ENCODE assay signal across 15 cellular contexts in the genomic region with DNA sequence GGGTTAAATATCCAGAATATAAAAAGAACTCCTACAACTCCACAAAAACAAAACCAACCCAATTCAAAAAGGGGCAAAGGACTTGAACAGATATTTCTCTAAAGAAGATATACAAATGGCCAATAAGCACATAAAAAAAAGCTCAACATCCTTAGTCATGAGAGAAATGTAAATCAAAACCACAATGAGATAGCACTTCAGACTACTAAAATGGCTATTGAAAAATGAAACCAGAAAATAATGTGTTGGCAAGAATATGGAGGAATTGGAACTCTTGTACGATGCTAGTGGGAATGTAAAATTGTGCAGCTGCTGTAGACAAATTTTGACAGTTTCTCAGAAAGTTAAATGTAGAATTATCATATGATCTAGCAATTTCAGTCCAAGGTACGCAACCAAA.
A peak's percentile ranks its signal among the peaks of the same experiment; 100 is the strongest.
DNase-seq lines count a peak whose midpoint lies in the region; ATAC-seq and TF ChIP-seq lines count a peak whose summit lies in the region.
"Had no signal": no experiment of that assay in that cellular context is flagged by ENCODE, and none has a peak within 500 bp of the region (broad histone marks: within the 10 kb centered on the region; RNA-seq: fewer than 3 reads in every experiment).

No MANE protein-coding gene starts in this region.

- no peaks in the 10 kb centered on the region for H3K9me2 ChIP-seq in MM.1S (replicated peaks; ENCODE audit: insufficient read depth, low read length)

- H3K27ac ChIP-seq in MM.1S (ENCODE audit: low read length) = peak overlapping the region; percentile 55; the same call in 1 of the 2 replicates

- no peaks in the 10 kb centered on the region for H3K27me3 ChIP-seq in MM.1S (replicated peaks; ENCODE audit: insufficient read depth, low read length)

- peak overlapping the region; percentile 33; the same call in 1 of the 2 replicates for H2AFZ ChIP-seq in MM.1S (ENCODE audit: low read length)

- peak; percentile 62 for DNase-seq in MM.1S
- peak; percentile 24 for DNase-seq in fibroblast of mammary gland (ENCODE audit: low read depth)
- peak; percentile 25 for DNase-seq in superior temporal gyrus (ENCODE audit: extremely low spot score)
- DNase-seq in NCI-H526 treated with DMSO at 0.1 percent for 48 hours (lab: John Stamatoyannopoulos, UW) = no peak
- DNase-seq in NCI-H446 treated with DMSO at 0.1 percent for 48 hours (lab: John Stamatoyannopoulos, UW) = no peak
- no peak for DNase-seq in GM19238 (ENCODE audit: insufficient read length, low spot score)
- DNase-seq: CD8-positive, alpha-beta T cell; DND-41; MV-4-11; NCI-H1417; NCI-H187 treated with DMSO at 0.1 percent for 48 hours; NCI-H2171; NCI-H446; NCI-H748 treated with DMSO at 0.1 percent for 48 hours had no signal

- H3K36me3 ChIP-seq in MM.1S (replicated peaks; ENCODE audit: insufficient read depth, low read length) = no peaks in the 10 kb centered on the region

- no peaks in the 10 kb centered on the region for H4K20me1 ChIP-seq in MM.1S (ENCODE audit: insufficient read depth, low read length)

- peak; percentile 63 for ATAC-seq in GM18867 (IDR thresholded peaks at IDR 0.05; ENCODE audit: unreplicated experiment)
- ATAC-seq: CD8-positive, alpha-beta T cell had no signal

- H3K4me3 ChIP-seq in MM.1S (ENCODE audit: low read length) (peak overlapping the region; percentile 25), fibroblast of mammary gland (ENCODE audit: control insufficient read depth, low read depth, low read length) (no peak overlapping the region)

- H3K4me2 ChIP-seq in MM.1S (ENCODE audit: low read depth, low read length) = peak overlapping the region; percentile 54

- no peaks in the 10 kb centered on the region for H3K79me2 ChIP-seq in MM.1S (ENCODE audit: low read length)

- no peaks in the 10 kb centered on the region for H3K9me3 ChIP-seq in MM.1S (replicated peaks; ENCODE audit: insufficient read depth, low read length)

- H3K4me1 ChIP-seq in MM.1S (ENCODE audit: low read length) = peaks cover 17% of the 10 kb centered on the region

- TF ChIP-seq CTCF in MM.1S (IDR thresholded peaks at IDR 0.05; ENCODE audit: low read length) (no peak), fibroblast of mammary gland (conservative IDR thresholded peaks at IDR 0.05; ENCODE audit: control insufficient read depth, insufficient read depth, low read depth, low read length) (no peak)

- no peak overlapping the region for H3K9ac ChIP-seq in MM.1S (ENCODE audit: low read length)

- peaks cover 9% of the 10 kb centered on the region for H3F3A ChIP-seq in MM.1S (ENCODE audit: insufficient read depth, low read length)

Comparison
In these comparisons a context has a peak if more than half of its experiments do, and no peak if none do; other contexts are left out.
1. DNase-seq: peak in MM.1S (single experiment), fibroblast of mammary gland (single experiment) and superior temporal gyrus (single experiment); none in NCI-H526 treated with DMSO at 0.1 percent for 48 hours (single experiment), NCI-H446 treated with DMSO at 0.1 percent for 48 hours (single experiment) and GM19238 (single experiment).